ENCODE assay signal across 1 cellular context in the genomic region with DNA sequence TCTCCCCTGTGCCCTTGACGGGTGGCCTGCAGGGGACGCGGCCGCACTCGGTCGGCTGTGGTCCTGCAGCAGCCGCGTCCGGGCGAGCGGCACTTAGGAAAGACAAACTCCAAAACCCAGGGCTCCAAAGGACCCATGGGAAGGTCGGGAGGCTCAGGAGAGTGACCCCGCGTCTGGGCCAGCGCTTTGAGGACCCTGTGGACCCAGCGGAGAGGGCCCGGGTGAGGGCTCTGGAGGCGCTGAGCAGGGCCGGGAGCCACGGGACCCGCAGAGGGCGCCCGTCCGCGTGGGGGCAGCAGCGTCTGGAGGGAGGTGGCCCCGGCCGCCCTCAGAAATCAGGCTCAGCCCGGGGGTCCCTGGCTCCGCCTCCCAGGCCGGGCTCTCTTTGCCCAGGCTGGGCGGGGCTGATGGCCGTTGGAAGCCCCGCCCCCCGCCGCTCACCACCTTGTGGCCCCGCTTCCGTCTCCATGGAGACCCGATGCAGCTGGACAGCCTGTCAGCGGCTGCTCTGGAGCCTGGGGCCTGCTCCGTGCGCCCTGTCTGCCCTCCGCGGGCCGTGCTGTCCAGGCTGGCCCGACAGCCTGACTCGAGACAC.
TF ChIP-seq lines count a peak whose summit lies in the region.

No MANE protein-coding gene starts in this region.

TF ChIP-seq in GM23338, 12 proteins besides CTCF, POLR2A, EP300 and RAD21 (continued from another document):
- TF ChIP-seq, protein P1, sequence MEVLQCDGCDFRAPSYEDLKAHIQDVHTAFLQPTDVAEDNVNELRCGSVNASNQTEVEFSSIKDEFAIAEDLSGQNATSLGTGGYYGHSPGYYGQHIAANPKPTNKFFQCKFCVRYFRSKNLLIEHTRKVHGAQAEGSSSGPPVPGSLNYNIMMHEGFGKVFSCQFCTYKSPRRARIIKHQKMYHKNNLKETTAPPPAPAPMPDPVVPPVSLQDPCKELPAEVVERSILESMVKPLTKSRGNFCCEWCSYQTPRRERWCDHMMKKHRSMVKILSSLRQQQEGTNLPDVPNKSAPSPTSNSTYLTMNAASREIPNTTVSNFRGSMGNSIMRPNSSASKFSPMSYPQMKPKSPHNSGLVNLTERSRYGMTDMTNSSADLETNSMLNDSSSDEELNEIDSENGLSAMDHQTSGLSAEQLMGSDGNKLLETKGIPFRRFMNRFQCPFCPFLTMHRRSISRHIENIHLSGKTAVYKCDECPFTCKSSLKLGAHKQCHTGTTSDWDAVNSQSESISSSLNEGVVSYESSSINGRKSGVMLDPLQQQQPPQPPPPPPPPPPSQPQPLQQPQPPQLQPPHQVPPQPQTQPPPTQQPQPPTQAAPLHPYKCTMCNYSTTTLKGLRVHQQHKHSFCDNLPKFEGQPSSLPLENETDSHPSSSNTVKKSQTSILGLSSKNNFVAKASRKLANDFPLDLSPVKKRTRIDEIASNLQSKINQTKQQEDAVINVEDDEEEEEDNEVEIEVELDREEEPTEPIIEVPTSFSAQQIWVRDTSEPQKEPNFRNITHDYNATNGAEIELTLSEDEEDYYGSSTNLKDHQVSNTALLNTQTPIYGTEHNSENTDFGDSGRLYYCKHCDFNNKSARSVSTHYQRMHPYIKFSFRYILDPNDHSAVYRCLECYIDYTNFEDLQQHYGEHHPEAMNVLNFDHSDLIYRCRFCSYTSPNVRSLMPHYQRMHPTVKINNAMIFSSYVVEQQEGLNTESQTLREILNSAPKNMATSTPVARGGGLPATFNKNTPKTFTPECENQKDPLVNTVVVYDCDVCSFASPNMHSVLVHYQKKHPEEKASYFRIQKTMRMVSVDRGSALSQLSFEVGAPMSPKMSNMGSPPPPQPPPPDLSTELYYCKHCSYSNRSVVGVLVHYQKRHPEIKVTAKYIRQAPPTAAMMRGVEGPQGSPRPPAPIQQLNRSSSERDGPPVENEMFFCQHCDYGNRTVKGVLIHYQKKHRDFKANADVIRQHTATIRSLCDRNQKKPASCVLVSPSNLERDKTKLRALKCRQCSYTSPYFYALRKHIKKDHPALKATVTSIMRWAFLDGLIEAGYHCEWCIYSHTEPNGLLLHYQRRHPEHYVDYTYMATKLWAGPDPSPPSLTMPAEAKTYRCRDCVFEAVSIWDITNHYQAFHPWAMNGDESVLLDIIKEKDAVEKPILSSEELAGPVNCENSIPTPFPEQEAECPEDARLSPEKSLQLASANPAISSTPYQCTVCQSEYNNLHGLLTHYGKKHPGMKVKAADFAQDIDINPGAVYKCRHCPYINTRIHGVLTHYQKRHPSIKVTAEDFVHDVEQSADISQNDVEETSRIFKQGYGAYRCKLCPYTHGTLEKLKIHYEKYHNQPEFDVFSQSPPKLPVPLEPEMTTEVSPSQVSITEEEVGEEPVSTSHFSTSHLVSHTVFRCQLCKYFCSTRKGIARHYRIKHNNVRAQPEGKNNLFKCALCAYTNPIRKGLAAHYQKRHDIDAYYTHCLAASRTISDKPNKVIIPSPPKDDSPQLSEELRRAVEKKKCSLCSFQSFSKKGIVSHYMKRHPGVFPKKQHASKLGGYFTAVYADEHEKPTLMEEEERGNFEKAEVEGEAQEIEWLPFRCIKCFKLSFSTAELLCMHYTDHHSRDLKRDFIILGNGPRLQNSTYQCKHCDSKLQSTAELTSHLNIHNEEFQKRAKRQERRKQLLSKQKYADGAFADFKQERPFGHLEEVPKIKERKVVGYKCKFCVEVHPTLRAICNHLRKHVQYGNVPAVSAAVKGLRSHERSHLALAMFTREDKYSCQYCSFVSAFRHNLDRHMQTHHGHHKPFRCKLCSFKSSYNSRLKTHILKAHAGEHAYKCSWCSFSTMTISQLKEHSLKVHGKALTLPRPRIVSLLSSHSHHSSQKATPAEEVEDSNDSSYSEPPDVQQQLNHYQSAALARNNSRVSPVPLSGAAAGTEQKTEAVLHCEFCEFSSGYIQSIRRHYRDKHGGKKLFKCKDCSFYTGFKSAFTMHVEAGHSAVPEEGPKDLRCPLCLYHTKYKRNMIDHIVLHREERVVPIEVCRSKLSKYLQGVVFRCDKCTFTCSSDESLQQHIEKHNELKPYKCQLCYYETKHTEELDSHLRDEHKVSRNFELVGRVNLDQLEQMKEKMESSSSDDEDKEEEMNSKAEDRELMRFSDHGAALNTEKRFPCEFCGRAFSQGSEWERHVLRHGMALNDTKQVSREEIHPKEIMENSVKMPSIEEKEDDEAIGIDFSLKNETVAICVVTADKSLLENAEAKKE (CRISPR knock-in tag; IDR thresholded peaks at IDR 0.05): no peak
- TF ChIP-seq EZH2 (IDR thresholded peaks at IDR 0.05; ENCODE audit: low read depth, unreplicated experiment) (no peak), JUNB (IDR thresholded peaks at IDR 0.05; ENCODE audit: unreplicated experiment) (no peak), STAT1 (IDR thresholded peaks at IDR 0.05; ENCODE audit: unreplicated experiment) (no peak), EZH2phosphoT487 (IDR thresholded peaks at IDR 0.05; ENCODE audit: unreplicated experiment) (no peak), CREB1 (CRISPR knock-in tag; IDR thresholded peaks at IDR 0.05; ENCODE audit: low read depth) (no peak), ZNF114 (CRISPR knock-in tag; IDR thresholded peaks at IDR 0.05) (no peak), ZNF331 (CRISPR knock-in tag; IDR thresholded peaks at IDR 0.05; ENCODE audit: low read depth) (no peak)
- TF ChIP-seq, protein P2, sequence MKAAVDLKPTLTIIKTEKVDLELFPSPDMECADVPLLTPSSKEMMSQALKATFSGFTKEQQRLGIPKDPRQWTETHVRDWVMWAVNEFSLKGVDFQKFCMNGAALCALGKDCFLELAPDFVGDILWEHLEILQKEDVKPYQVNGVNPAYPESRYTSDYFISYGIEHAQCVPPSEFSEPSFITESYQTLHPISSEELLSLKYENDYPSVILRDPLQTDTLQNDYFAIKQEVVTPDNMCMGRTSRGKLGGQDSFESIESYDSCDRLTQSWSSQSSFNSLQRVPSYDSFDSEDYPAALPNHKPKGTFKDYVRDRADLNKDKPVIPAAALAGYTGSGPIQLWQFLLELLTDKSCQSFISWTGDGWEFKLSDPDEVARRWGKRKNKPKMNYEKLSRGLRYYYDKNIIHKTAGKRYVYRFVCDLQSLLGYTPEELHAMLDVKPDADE (IDR thresholded peaks at IDR 0.05): no peak
- TF ChIP-seq, protein P3, sequence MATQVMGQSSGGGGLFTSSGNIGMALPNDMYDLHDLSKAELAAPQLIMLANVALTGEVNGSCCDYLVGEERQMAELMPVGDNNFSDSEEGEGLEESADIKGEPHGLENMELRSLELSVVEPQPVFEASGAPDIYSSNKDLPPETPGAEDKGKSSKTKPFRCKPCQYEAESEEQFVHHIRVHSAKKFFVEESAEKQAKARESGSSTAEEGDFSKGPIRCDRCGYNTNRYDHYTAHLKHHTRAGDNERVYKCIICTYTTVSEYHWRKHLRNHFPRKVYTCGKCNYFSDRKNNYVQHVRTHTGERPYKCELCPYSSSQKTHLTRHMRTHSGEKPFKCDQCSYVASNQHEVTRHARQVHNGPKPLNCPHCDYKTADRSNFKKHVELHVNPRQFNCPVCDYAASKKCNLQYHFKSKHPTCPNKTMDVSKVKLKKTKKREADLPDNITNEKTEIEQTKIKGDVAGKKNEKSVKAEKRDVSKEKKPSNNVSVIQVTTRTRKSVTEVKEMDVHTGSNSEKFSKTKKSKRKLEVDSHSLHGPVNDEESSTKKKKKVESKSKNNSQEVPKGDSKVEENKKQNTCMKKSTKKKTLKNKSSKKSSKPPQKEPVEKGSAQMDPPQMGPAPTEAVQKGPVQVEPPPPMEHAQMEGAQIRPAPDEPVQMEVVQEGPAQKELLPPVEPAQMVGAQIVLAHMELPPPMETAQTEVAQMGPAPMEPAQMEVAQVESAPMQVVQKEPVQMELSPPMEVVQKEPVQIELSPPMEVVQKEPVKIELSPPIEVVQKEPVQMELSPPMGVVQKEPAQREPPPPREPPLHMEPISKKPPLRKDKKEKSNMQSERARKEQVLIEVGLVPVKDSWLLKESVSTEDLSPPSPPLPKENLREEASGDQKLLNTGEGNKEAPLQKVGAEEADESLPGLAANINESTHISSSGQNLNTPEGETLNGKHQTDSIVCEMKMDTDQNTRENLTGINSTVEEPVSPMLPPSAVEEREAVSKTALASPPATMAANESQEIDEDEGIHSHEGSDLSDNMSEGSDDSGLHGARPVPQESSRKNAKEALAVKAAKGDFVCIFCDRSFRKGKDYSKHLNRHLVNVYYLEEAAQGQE (IDR thresholded peaks at IDR 0.05; ENCODE audit: unreplicated experiment): no peak
